ENCODE assay signal across 28 cellular contexts in genomic region chr12:103623716-103624115, GRCh38. TPM values are rescaled to one million over a fixed set of nuclear protein-coding genes. Genes with fewer than 3 reads are reported as not detected.
"Had no signal": no experiment of that assay in that cellular context is flagged by ENCODE, and none has a peak within 500 bp of the region (broad histone marks: within the 10 kb centered on the region; RNA-seq: fewer than 3 reads in every experiment).

No MANE protein-coding gene starts in this region.

- H3K27me3 ChIP-seq: gastrocnemius medialis, neural progenitor cell, right atrium auricular region, testis, tibial artery, upper lobe of left lung had no signal

- H3K27ac Mint-ChIP-seq: effector memory CD8-positive, alpha-beta T cell; naive thymus-derived CD4-positive, alpha-beta T cell; nephron; neural progenitor cell; progenitor cell of endocrine pancreas; stimulated activated memory B cell treated with anti-CD40 and anti-IgM and Interleukin-4, amounts not matched to agents 10 μg/mL and 1 μg/mL and 100 μg/mL, for 72 hours had no signal

- DNase-seq: effector memory CD8-positive, alpha-beta T cell; foreskin fibroblast; gastrocnemius medialis; head of caudate nucleus; kidney; mesenchymal stem cell; midbrain; naive thymus-derived CD4-positive, alpha-beta T cell; spleen; stimulated activated CD4-positive, alpha-beta T cell treated with anti-CD3 and anti-CD28 coated beads, Interleukin-4, amount 100 ng/mL, for 4 hours; stimulated activated naive CD8-positive, alpha-beta T cell treated with anti-CD3 and anti-CD28 coated beads, Interleukin-15, Interleukin-2, amounts not matched to agents 100 U/mL and 50 U/mL, for 24 hours; substantia nigra; testis; tibial artery; upper lobe of left lung had no signal

- H3K9ac ChIP-seq: neural progenitor cell, parathyroid adenoma had no signal

- H2AFZ ChIP-seq: neural progenitor cell, parathyroid adenoma had no signal

- H3K36me3 ChIP-seq: gastrocnemius medialis, neural progenitor cell, right atrium auricular region, tibial artery, upper lobe of left lung had no signal

- H3K4me3 Mint-ChIP-seq: effector memory CD8-positive, alpha-beta T cell; naive thymus-derived CD4-positive, alpha-beta T cell; nephron; stimulated activated memory B cell treated with anti-CD40 and anti-IgM and Interleukin-4, amounts not matched to agents 10 μg/mL and 1 μg/mL and 100 μg/mL, for 72 hours had no signal

- H3K27ac ChIP-seq: coronary artery, gastrocnemius medialis, neural progenitor cell, parathyroid adenoma, right atrium auricular region, skin epidermis, spleen, testis, tibial artery, upper lobe of left lung had no signal

- H3K79me2 ChIP-seq: parathyroid adenoma had no signal

- H3K4me1 ChIP-seq: neural progenitor cell, parathyroid adenoma, spleen, upper lobe of left lung had no signal

- H3K4me2 ChIP-seq: neural progenitor cell had no signal

- H3K4me1 Mint-ChIP-seq: nephron; stimulated activated memory B cell treated with anti-CD40 and anti-IgM and Interleukin-4, amounts not matched to agents 10 μg/mL and 1 μg/mL and 100 μg/mL, for 72 hours had no signal

- H3K9me3 ChIP-seq: gastrocnemius medialis, right atrium auricular region, spleen, testis, tibial artery, upper lobe of left lung had no signal

- H3K9me3 Mint-ChIP-seq: effector memory CD8-positive, alpha-beta T cell; nephron; neural progenitor cell had no signal

- ATAC-seq: effector memory CD8-positive, alpha-beta T cell; gastrocnemius medialis; left lobe of liver; naive thymus-derived CD4-positive, alpha-beta T cell; sciatic nerve; stimulated activated memory B cell treated with anti-CD40 and anti-IgM and Interleukin-4, amounts not matched to agents 10 μg/mL and 1 μg/mL and 100 μg/mL, for 72 hours; stimulated activated naive CD8-positive, alpha-beta T cell treated with anti-CD3 and anti-CD28 coated beads, Interleukin-15, Interleukin-2, amounts not matched to agents 100 U/mL and 50 U/mL, for 24 hours had no signal

- H3K36me3 Mint-ChIP-seq: naive thymus-derived CD4-positive, alpha-beta T cell; neural progenitor cell; stimulated activated memory B cell treated with anti-CD40 and anti-IgM and Interleukin-4, amounts not matched to agents 10 μg/mL and 1 μg/mL and 100 μg/mL, for 72 hours had no signal

- H3K4me3 ChIP-seq: coronary artery, gastrocnemius medialis, lung, neural progenitor cell, right atrium auricular region, skin epidermis, spleen, testis, tibial artery, upper lobe of left lung had no signal

RNA-seq across cellular contexts. Expression of gene STAB2, which starts 36.6 kb away (rescaled TPM):
- total RNA-seq: chondrocyte; gastrocnemius medialis; naive thymus-derived CD4-positive, alpha-beta T cell; osteoblast; progenitor cell of endocrine pancreas had no signal
- polyA plus RNA-seq: naive thymus-derived CD4-positive, alpha-beta T cell had no signal
